ENCODE assay signal across 1 cellular context in the genomic region with DNA sequence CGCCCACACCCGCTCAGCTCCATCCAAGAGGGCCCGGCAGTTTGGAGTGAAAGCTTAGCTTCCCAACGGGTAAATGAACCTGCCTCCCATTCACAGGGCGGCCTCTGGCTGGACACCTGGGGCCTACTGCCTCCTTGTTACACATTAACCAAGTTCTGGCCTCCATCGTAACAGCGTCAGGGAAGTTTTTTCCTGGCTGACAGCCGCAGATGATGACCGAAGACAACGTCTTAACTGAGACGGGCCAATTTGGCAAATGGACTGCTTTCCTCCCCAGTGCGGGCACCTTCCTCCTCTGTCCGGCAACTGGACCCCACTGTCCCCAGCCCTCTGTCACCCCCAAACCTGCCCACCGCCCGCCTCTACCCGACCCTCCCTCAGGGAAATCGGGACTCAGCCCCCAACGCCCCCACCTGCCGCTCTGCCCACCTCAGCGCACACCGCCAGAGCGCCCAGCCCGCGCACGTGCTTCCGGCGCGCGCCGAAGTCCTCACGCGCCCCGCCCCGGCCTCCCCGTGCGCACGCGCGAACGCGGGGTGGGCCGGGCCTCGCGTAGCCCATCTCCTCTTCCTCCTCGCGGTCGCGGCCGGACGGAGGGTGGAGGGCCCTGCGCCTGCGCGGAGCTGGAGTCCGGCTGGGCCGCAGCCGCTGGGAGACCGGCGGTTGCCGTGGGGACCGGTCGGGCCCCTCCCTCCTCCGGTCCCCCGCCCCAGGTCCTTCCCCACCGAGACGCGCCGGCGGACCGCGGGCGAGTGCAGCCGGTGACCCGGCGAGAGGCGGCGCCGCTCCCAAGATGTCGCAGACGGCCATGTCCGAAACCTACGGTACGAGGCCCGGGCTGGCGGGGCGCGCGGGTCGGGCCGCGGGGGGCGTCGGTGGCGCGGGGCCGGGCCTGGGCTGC.
A peak's percentile ranks its signal among the peaks of the same experiment; 100 is the strongest.
TF ChIP-seq lines count a peak whose summit lies in the region.

A gene with protein sequence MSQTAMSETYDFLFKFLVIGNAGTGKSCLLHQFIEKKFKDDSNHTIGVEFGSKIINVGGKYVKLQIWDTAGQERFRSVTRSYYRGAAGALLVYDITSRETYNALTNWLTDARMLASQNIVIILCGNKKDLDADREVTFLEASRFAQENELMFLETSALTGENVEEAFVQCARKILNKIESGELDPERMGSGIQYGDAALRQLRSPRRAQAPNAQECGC (plus strand): TSS at position 565 of the 901 bp plus-strand sequence. CDS start 229 bp downstream, at position 794.

TF ChIP-seq in K562, 482 proteins besides CTCF, POLR2A, EP300 and RAD21 (continued from another document and continues in another):
- TF ChIP-seq, protein P1, sequence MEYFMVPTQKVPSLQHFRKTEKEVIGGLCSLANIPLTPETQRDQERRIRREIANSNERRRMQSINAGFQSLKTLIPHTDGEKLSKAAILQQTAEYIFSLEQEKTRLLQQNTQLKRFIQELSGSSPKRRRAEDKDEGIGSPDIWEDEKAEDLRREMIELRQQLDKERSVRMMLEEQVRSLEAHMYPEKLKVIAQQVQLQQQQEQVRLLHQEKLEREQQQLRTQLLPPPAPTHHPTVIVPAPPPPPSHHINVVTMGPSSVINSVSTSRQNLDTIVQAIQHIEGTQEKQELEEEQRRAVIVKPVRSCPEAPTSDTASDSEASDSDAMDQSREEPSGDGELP (CRISPR knock-in tag; IDR thresholded peaks at IDR 0.05; ENCODE audit: borderline replicate concordance): peak; percentile 80
- TF ChIP-seq, protein P2, sequence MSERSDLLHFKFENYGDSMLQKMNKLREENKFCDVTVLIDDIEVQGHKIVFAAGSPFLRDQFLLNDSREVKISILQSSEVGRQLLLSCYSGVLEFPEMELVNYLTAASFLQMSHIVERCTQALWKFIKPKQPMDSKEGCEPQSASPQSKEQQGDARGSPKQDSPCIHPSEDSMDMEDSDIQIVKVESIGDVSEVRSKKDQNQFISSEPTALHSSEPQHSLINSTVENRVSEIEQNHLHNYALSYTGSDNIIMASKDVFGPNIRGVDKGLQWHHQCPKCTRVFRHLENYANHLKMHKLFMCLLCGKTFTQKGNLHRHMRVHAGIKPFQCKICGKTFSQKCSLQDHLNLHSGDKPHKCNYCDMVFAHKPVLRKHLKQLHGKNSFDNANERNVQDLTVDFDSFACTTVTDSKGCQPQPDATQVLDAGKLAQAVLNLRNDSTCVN (CRISPR knock-in tag; IDR thresholded peaks at IDR 0.05): no peak
- TF ChIP-seq TARDBP (IDR thresholded peaks at IDR 0.05) (peak; percentile 28; the same call in 1 of the 2 replicates), NONO (IDR thresholded peaks at IDR 0.05; ENCODE audit: low read depth in 2 of 2, low read length in 1 of 2) (peak in 1 of 2 experiments; percentile 81), RBM25 (IDR thresholded peaks at IDR 0.05; ENCODE audit: low read depth, low read length, severe bottlenecking) (peak; percentile 29), HDAC1 (IDR thresholded peaks at IDR 0.05) (peak in 1 of 2 experiments; percentile 97; a peak in 2 of 4 replicates), GABPA (tag; conservative IDR thresholded peaks at IDR 0.05; ENCODE audit: low read depth) (peak; percentile 91), DACH1 (IDR thresholded peaks at IDR 0.05; ENCODE audit: partially characterized antibody) (no peak), CBX3 (IDR thresholded peaks at IDR 0.05; ENCODE audit: borderline replicate concordance in 1 of 2, low read length in 2 of 2) (peak in 1 of 2 experiments; percentile 82; a peak in 2 of 3 replicates), ZKSCAN3 (CRISPR knock-in tag; IDR thresholded peaks at IDR 0.05) (no peak), RBM17 (IDR thresholded peaks at IDR 0.05; ENCODE audit: borderline replicate concordance, low read depth, low read length) (no peak), NRF1 (conservative IDR thresholded peaks at IDR 0.05 in 1 of 2, IDR thresholded peaks at IDR 0.05 in 1 of 2) (peak; percentile 98), ZNF445 (CRISPR knock-in tag; IDR thresholded peaks at IDR 0.05; ENCODE audit: low read depth) (no peak), CBX8 (IDR thresholded peaks at IDR 0.05; ENCODE audit: borderline replicate concordance, extremely low read depth, low read depth, low read length, poor library complexity, severe bottlenecking) (no peak), ZZZ3 (IDR thresholded peaks at IDR 0.05) (no peak), ZNF274 (IDR thresholded peaks at IDR 0.05; ENCODE audit: borderline replicate concordance, low read depth, low read length) (no peak), RNF2 (IDR thresholded peaks at IDR 0.05) (peak; percentile 82; the same call in 1 of the 2 replicates), CBFB (CRISPR knock-in tag; IDR thresholded peaks at IDR 0.05) (no peak), ELF2 (CRISPR knock-in tag; IDR thresholded peaks at IDR 0.05) (peak; percentile 79)
- TF ChIP-seq, protein P3, sequence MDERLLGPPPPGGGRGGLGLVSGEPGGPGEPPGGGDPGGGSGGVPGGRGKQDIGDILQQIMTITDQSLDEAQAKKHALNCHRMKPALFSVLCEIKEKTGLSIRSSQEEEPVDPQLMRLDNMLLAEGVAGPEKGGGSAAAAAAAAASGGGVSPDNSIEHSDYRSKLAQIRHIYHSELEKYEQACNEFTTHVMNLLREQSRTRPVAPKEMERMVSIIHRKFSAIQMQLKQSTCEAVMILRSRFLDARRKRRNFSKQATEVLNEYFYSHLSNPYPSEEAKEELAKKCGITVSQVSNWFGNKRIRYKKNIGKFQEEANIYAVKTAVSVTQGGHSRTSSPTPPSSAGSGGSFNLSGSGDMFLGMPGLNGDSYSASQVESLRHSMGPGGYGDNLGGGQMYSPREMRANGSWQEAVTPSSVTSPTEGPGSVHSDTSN (CRISPR knock-in tag; IDR thresholded peaks at IDR 0.05; ENCODE audit: low read depth): no peak
- TF ChIP-seq, protein P3 (tag; conservative IDR thresholded peaks at IDR 0.05; ENCODE audit: low read depth): no peak
- TF ChIP-seq, protein P4, sequence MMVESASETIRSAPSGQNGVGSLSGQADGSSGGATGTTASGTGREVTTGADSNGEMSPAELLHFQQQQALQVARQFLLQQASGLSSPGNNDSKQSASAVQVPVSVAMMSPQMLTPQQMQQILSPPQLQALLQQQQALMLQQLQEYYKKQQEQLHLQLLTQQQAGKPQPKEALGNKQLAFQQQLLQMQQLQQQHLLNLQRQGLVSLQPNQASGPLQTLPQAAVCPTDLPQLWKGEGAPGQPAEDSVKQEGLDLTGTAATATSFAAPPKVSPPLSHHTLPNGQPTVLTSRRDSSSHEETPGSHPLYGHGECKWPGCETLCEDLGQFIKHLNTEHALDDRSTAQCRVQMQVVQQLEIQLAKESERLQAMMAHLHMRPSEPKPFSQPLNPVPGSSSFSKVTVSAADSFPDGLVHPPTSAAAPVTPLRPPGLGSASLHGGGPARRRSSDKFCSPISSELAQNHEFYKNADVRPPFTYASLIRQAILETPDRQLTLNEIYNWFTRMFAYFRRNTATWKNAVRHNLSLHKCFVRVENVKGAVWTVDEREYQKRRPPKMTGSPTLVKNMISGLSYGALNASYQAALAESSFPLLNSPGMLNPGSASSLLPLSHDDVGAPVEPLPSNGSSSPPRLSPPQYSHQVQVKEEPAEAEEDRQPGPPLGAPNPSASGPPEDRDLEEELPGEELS (CRISPR knock-in tag; IDR thresholded peaks at IDR 0.05; ENCODE audit: borderline replicate concordance): no peak
- TF ChIP-seq, protein P5, sequence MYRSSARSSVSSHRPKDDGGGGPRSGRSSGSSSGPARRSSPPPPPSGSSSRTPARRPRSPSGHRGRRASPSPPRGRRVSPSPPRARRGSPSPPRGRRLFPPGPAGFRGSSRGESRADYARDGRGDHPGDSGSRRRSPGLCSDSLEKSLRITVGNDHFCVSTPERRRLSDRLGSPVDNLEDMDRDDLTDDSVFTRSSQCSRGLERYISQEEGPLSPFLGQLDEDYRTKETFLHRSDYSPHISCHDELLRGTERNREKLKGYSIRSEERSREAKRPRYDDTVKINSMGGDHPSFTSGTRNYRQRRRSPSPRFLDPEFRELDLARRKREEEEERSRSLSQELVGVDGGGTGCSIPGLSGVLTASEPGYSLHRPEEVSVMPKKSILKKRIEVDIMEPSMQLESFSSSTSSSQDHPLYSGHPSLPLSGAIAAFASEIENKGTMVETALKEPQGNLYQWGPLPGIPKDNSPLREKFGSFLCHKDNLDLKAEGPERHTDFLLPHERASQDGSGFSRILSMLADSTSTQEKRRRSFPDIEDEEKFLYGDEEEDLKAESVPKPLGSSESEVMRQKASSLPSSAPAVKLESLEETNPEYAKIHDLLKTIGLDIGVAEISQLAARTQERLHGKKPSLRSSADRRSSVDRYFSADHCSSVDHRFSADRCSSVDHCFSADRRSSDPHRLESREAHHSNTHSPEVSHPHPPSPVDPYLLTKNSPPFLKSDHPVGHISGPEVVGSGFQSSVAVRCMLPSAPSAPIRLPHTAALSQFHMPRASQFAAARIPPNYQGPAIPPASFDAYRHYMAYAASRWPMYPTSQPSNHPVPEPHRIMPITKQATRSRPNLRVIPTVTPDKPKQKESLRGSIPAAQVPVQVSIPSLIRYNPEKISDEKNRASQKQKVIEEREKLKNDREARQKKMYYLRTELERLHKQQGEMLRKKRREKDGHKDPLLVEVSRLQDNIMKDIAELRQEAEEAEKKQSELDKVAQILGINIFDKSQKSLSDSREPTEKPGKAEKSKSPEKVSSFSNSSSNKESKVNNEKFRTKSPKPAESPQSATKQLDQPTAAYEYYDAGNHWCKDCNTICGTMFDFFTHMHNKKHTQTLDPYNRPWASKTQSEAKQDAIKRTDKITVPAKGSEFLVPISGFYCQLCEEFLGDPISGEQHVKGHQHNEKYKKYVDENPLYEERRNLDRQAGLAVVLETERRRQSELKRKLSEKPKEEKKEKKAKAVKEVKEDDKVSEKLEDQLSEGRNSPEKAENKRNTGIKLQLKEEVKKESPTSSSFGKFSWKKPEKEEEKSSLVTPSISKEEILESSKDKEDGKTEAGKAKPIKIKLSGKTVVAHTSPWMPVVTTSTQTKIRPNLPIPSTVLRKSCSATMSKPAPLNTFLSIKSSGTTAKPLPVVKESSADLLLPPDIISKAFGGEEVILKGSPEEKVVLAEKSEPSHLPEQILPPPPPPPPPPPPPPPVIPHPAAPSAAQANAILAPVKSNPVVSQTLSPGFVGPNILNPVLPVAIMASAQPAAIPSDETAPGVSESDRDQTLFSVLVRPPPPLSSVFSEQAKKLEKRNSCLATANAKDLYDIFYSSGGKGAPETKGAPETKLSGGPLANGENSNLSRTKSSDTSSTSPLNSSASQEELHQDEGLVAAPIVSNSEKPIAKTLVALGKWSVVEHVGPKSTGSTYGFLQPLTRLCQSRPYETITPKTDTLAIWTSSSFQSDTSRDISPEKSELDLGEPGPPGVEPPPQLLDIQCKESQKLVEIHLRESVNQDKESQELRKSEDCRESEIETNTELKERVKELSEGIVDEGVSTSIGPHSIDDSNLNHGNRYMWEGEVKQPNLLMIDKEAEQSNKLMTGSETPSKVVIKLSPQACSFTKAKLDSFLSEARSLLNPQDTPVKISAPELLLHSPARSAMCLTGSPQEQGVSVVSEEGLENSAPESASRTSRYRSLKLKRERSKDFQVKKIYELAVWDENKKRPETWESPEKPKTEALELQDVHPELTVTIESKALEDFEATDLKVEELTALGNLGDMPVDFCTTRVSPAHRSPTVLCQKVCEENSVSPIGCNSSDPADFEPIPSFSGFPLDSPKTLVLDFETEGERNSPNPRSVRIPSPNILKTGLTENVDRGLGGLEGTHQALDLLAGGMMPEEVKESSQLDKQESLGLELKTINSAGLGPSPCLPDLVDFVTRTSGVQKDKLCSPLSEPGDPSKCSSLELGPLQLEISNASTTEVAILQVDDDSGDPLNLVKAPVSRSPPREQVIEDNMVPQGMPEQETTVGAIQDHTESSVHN (IDR thresholded peaks at IDR 0.05; ENCODE audit: borderline replicate concordance in 1 of 2, low read depth in 1 of 2): no peak
